6 cellular contexts compared by ENCODE assay signal in genomic region chr14:104919152-104919992, GRCh38. TPM values are rescaled to one million over a fixed set of nuclear protein-coding genes. Genes with fewer than 3 reads are reported as not detected.
"Had no signal": no experiment of that assay in that cellular context is flagged by ENCODE, and none has a peak within 500 bp of the region (broad histone marks: within the 10 kb centered on the region; RNA-seq: fewer than 3 reads in every experiment).

No MANE protein-coding gene starts in this region.

RNA-seq across cellular contexts. Expression of gene PLD4, which starts 5.3 kb away (rescaled TPM):
- total RNA-seq: MCF 10A, PC-9, Right ventricle myocardium inferior, RPMI7951, SJCRH30 had no signal

RNA-seq across cellular contexts. Expression of gene CEP170B, which starts 54.3 kb away (rescaled TPM):
- polyA plus RNA-seq: IgD-negative memory B cell had no signal
